Comparison of ENCODE assay signal across 7 cellular contexts in genomic region chr1:162562452-162562828, GRCh38. TPM values are rescaled to one million over a fixed set of nuclear protein-coding genes. Genes with fewer than 3 reads are reported as not detected.
A peak's percentile ranks its signal among the peaks of the same experiment; 100 is the strongest.
DNase-seq lines count a peak whose midpoint lies in the region; ATAC-seq and TF ChIP-seq lines count a peak whose summit lies in the region.

No MANE protein-coding gene starts in this region.

- intact Hi-C loops in thyroid gland (cut with DNase I): no loop called here

- no peak for ATAC-seq in HG03108 (IDR thresholded peaks at IDR 0.05; ENCODE audit: unreplicated experiment)
- no peak for ATAC-seq in activated CD4-positive, CD25-positive, alpha-beta regulatory T cell treated with anti-CD3 and anti-CD28 coated beads, Interleukin-2, amount 50 U/mL, for 24 hours

- H3K4me3 ChIP-seq in LNCaP clone FGC (ENCODE audit: low read depth, low read length) (peak overlapping the region; percentile 94), thyroid gland (replicated peaks in 1 of 3) (peak overlapping the region in 2 of 3 donors; percentile 80 to 88)

- H3K27ac ChIP-seq in thyroid gland: peak overlapping the region in 2 of 3 donors; percentile 94 to 96

- no peak for TF ChIP-seq POLR2A in thyroid gland (IDR thresholded peaks at IDR 0.05)

- no peaks in the 10 kb centered on the region for H3K27me3 ChIP-seq in thyroid gland

- 72 to 77% methylated on average over 5 of the region's 5 CpGs for WGBS in thyroid gland, 2 donors

- H3K9ac ChIP-seq in ES-I3 (ENCODE audit: low read depth, low read length): peak overlapping the region; percentile 68; the same call in 1 of the 2 replicates

- TF ChIP-seq CTCF in LNCaP clone FGC (IDR thresholded peaks at IDR 0.05; ENCODE audit: control insufficient read depth, extremely low read depth, insufficient read depth): no peak
- TF ChIP-seq CTCF in thyroid gland (IDR thresholded peaks at IDR 0.05): no peak

- H3K4me1 ChIP-seq in ES-I3 (ENCODE audit: insufficient read depth, low read length): no peaks in the 10 kb centered on the region
- peaks cover 7 to 10% of the 10 kb centered on the region in 2 donors for H3K4me1 ChIP-seq in thyroid gland

- H3K9me3 ChIP-seq in ES-I3 (ENCODE audit: control insufficient read depth, insufficient read depth, low read length): no peaks in the 10 kb centered on the region
- no peaks in the 10 kb centered on the region for H3K9me3 ChIP-seq in thyroid gland

- DNase-seq in LNCaP clone FGC (ENCODE audit: low read depth) (no peak), amniotic epithelial cell (ENCODE audit: low read depth) (peak; percentile 76), left kidney (ENCODE audit: low read depth, low spot score) (peak; percentile 22), thyroid gland (no peak)

- H3K36me3 ChIP-seq in ES-I3 (ENCODE audit: insufficient read depth, low read length) (no peaks in the 10 kb centered on the region; the same call in 1 of the 2 replicates), thyroid gland (peaks cover 0 to 2% of the 10 kb centered on the region in 2 donors)

RNA-seq across cellular contexts. Expression of gene UAP1, which starts 0.9 kb away (rescaled TPM):
- 10 to 100 TPM; 39.2 to 84.7 (median 64.0) TPM for total RNA-seq in thyroid gland

Comparison
In these comparisons a context has a peak if more than half of its experiments do, and no peak if none do; other contexts are left out.
1. DNase-seq: peak in amniotic epithelial cell (single experiment) and left kidney (single experiment); none in LNCaP clone FGC (single experiment) and thyroid gland (0 of 2).